ENCODE assay signal across 1 cellular context in the genomic region with DNA sequence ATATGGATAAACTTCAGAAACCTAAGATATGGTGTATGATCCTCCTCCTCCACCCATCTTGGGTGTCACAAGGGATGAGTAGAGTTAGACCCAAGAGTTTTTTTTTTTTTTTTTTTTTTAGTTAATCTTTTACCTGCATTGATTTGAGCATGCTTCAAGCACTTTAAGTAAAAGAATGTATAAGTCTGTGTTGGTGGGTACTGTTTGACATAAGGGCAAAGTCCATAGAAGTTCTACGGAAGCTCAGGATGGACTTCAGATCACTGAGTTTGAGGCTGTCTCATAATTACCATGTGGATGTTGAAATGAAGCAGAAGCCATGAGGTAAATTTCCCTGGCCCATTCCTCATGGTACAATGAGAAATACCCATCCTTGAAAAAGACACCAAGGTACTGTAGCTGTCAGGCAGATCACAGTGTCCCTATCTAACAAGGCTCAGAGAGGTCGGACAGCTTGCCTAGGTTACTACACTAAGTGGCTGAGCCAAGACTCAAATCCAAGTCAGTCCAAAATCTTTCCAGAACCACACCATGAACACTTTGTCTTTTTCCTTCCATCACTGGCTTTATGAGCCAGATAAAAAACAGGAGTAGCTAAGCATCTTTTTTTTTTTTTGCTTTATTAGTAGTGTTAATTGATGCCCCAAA.
TF ChIP-seq lines count a peak whose summit lies in the region.

No MANE protein-coding gene starts in this region.

TF ChIP-seq in HepG2, 621 proteins besides CTCF, POLR2A, EP300 and RAD21 (continued from another document and continues in another):
- TF ChIP-seq, protein P1, sequence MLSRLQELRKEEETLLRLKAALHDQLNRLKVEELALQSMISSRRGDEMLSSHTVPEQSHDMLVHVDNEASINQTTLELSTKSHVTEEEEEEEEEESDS (CRISPR knock-in tag; IDR thresholded peaks at IDR 0.05; ENCODE audit: borderline replicate concordance) = no peak; the same call in 1 of the 2 replicates
- TF ChIP-seq ZBTB3 (CRISPR knock-in tag; IDR thresholded peaks at IDR 0.05; ENCODE audit: borderline replicate concordance, low read depth) = no peak
- TF ChIP-seq, protein P2, sequence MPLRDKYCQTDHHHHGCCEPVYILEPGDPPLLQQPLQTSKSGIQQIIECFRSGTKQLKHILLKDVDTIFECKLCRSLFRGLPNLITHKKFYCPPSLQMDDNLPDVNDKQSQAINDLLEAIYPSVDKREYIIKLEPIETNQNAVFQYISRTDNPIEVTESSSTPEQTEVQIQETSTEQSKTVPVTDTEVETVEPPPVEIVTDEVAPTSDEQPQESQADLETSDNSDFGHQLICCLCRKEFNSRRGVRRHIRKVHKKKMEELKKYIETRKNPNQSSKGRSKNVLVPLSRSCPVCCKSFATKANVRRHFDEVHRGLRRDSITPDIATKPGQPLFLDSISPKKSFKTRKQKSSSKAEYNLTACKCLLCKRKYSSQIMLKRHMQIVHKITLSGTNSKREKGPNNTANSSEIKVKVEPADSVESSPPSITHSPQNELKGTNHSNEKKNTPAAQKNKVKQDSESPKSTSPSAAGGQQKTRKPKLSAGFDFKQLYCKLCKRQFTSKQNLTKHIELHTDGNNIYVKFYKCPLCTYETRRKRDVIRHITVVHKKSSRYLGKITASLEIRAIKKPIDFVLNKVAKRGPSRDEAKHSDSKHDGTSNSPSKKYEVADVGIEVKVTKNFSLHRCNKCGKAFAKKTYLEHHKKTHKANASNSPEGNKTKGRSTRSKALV (CRISPR knock-in tag; IDR thresholded peaks at IDR 0.05) = no peak
- TF ChIP-seq ZBTB8A (CRISPR knock-in tag; IDR thresholded peaks at IDR 0.05; ENCODE audit: borderline replicate concordance, low read depth) = no peak
- TF ChIP-seq, protein P3, sequence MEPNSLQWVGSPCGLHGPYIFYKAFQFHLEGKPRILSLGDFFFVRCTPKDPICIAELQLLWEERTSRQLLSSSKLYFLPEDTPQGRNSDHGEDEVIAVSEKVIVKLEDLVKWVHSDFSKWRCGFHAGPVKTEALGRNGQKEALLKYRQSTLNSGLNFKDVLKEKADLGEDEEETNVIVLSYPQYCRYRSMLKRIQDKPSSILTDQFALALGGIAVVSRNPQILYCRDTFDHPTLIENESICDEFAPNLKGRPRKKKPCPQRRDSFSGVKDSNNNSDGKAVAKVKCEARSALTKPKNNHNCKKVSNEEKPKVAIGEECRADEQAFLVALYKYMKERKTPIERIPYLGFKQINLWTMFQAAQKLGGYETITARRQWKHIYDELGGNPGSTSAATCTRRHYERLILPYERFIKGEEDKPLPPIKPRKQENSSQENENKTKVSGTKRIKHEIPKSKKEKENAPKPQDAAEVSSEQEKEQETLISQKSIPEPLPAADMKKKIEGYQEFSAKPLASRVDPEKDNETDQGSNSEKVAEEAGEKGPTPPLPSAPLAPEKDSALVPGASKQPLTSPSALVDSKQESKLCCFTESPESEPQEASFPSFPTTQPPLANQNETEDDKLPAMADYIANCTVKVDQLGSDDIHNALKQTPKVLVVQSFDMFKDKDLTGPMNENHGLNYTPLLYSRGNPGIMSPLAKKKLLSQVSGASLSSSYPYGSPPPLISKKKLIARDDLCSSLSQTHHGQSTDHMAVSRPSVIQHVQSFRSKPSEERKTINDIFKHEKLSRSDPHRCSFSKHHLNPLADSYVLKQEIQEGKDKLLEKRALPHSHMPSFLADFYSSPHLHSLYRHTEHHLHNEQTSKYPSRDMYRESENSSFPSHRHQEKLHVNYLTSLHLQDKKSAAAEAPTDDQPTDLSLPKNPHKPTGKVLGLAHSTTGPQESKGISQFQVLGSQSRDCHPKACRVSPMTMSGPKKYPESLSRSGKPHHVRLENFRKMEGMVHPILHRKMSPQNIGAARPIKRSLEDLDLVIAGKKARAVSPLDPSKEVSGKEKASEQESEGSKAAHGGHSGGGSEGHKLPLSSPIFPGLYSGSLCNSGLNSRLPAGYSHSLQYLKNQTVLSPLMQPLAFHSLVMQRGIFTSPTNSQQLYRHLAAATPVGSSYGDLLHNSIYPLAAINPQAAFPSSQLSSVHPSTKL (CRISPR knock-in tag; IDR thresholded peaks at IDR 0.05) = peak; percentile 92
- TF ChIP-seq ONECUT2 (CRISPR knock-in tag; IDR thresholded peaks at IDR 0.05) = peak; percentile 88
- no peak for TF ChIP-seq ELF1 (CRISPR knock-in tag; IDR thresholded peaks at IDR 0.05)
- no peak for TF ChIP-seq PRPF4 (IDR thresholded peaks at IDR 0.05; ENCODE audit: low read depth, low read length, poor library complexity, severe bottlenecking)
- TF ChIP-seq, protein P4, sequence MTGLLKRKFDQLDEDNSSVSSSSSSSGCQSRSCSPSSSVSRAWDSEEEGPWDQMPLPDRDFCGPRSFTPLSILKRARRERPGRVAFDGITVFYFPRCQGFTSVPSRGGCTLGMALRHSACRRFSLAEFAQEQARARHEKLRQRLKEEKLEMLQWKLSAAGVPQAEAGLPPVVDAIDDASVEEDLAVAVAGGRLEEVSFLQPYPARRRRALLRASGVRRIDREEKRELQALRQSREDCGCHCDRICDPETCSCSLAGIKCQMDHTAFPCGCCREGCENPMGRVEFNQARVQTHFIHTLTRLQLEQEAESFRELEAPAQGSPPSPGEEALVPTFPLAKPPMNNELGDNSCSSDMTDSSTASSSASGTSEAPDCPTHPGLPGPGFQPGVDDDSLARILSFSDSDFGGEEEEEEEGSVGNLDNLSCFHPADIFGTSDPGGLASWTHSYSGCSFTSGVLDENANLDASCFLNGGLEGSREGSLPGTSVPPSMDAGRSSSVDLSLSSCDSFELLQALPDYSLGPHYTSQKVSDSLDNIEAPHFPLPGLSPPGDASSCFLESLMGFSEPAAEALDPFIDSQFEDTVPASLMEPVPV (CRISPR knock-in tag; IDR thresholded peaks at IDR 0.05) = no peak
- TF ChIP-seq, protein P5, sequence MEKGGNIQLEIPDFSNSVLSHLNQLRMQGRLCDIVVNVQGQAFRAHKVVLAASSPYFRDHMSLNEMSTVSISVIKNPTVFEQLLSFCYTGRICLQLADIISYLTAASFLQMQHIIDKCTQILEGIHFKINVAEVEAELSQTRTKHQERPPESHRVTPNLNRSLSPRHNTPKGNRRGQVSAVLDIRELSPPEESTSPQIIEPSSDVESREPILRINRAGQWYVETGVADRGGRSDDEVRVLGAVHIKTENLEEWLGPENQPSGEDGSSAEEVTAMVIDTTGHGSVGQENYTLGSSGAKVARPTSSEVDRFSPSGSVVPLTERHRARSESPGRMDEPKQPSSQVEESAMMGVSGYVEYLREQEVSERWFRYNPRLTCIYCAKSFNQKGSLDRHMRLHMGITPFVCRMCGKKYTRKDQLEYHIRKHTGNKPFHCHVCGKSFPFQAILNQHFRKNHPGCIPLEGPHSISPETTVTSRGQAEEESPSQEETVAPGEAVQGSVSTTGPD (CRISPR knock-in tag; IDR thresholded peaks at IDR 0.05) = no peak
- peak; percentile 75; the same call in 1 of the 2 replicates for TF ChIP-seq ZNF792 (CRISPR knock-in tag; IDR thresholded peaks at IDR 0.05)
- TF ChIP-seq ZSCAN20 (CRISPR knock-in tag; IDR thresholded peaks at IDR 0.05; ENCODE audit: borderline replicate concordance) = no peak
- peak; percentile 53; the same call in 1 of the 2 replicates for TF ChIP-seq MEIS1 (CRISPR knock-in tag; IDR thresholded peaks at IDR 0.05; ENCODE audit: borderline replicate concordance)
- TF ChIP-seq HNRNPL (IDR thresholded peaks at IDR 0.05; ENCODE audit: low read depth, low read length) = no peak
- TF ChIP-seq KDM4B (CRISPR knock-in tag; IDR thresholded peaks at IDR 0.05) = peak; percentile 77; the same call in 1 of the 2 replicates
- no peak for TF ChIP-seq MAFG (CRISPR knock-in tag; IDR thresholded peaks at IDR 0.05)
- TF ChIP-seq, protein P6, sequence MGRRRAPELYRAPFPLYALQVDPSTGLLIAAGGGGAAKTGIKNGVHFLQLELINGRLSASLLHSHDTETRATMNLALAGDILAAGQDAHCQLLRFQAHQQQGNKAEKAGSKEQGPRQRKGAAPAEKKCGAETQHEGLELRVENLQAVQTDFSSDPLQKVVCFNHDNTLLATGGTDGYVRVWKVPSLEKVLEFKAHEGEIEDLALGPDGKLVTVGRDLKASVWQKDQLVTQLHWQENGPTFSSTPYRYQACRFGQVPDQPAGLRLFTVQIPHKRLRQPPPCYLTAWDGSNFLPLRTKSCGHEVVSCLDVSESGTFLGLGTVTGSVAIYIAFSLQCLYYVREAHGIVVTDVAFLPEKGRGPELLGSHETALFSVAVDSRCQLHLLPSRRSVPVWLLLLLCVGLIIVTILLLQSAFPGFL (CRISPR knock-in tag; IDR thresholded peaks at IDR 0.05) = no peak
- TF ChIP-seq, protein P7, sequence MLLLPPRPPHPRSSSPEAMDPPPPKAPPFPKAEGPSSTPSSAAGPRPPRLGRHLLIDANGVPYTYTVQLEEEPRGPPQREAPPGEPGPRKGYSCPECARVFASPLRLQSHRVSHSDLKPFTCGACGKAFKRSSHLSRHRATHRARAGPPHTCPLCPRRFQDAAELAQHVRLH (CRISPR knock-in tag; IDR thresholded peaks at IDR 0.05; ENCODE audit: borderline replicate concordance, low read depth) = 0 out of 2 replicates have a peak, but pooled peaks have one; percentile 41
- TF ChIP-seq, protein P8, sequence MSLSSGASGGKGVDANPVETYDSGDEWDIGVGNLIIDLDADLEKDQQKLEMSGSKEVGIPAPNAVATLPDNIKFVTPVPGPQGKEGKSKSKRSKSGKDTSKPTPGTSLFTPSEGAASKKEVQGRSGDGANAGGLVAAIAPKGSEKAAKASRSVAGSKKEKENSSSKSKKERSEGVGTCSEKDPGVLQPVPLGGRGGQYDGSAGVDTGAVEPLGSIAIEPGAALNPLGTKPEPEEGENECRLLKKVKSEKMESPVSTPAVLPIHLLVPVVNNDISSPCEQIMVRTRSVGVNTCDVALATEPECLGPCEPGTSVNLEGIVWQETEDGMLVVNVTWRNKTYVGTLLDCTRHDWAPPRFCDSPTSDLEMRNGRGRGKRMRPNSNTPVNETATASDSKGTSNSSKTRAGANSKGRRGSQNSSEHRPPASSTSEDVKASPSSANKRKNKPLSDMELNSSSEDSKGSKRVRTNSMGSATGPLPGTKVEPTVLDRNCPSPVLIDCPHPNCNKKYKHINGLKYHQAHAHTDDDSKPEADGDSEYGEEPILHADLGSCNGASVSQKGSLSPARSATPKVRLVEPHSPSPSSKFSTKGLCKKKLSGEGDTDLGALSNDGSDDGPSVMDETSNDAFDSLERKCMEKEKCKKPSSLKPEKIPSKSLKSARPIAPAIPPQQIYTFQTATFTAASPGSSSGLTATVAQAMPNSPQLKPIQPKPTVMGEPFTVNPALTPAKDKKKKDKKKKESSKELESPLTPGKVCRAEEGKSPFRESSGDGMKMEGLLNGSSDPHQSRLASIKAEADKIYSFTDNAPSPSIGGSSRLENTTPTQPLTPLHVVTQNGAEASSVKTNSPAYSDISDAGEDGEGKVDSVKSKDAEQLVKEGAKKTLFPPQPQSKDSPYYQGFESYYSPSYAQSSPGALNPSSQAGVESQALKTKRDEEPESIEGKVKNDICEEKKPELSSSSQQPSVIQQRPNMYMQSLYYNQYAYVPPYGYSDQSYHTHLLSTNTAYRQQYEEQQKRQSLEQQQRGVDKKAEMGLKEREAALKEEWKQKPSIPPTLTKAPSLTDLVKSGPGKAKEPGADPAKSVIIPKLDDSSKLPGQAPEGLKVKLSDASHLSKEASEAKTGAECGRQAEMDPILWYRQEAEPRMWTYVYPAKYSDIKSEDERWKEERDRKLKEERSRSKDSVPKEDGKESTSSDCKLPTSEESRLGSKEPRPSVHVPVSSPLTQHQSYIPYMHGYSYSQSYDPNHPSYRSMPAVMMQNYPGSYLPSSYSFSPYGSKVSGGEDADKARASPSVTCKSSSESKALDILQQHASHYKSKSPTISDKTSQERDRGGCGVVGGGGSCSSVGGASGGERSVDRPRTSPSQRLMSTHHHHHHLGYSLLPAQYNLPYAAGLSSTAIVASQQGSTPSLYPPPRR (CRISPR knock-in tag; IDR thresholded peaks at IDR 0.05; ENCODE audit: borderline replicate concordance) = peak; percentile 75; the same call in 1 of the 2 replicates
- no peak for TF ChIP-seq FOXP1 (IDR thresholded peaks at IDR 0.05)
- TF ChIP-seq FOXP1 (CRISPR knock-in tag; IDR thresholded peaks at IDR 0.05) = peak; percentile 71; the same call in 1 of the 2 replicates
- no peak for TF ChIP-seq NBN (conservative IDR thresholded peaks at IDR 0.05)
- TF ChIP-seq ZNF451 (CRISPR knock-in tag; IDR thresholded peaks at IDR 0.05) = no peak
- no peak for TF ChIP-seq SUZ12 (IDR thresholded peaks at IDR 0.05; ENCODE audit: low read depth, low read length)
- TF ChIP-seq, protein P9, sequence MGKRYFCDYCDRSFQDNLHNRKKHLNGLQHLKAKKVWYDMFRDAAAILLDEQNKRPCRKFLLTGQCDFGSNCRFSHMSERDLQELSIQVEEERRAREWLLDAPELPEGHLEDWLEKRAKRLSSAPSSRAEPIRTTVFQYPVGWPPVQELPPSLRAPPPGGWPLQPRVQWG (CRISPR knock-in tag; IDR thresholded peaks at IDR 0.05; ENCODE audit: borderline replicate concordance, low read depth) = no peak
- no peak for TF ChIP-seq ZNF781 (CRISPR knock-in tag; IDR thresholded peaks at IDR 0.05; ENCODE audit: borderline replicate concordance, not compliant biosample characterization)
- TF ChIP-seq ZNF501 (CRISPR knock-in tag; IDR thresholded peaks at IDR 0.05) = no peak
- TF ChIP-seq PHF21A (CRISPR knock-in tag; IDR thresholded peaks at IDR 0.05) = peak; percentile 73; the same call in 1 of the 2 replicates
- TF ChIP-seq PLRG1 (conservative IDR thresholded peaks at IDR 0.05) = no peak
- TF ChIP-seq ZFP36 (IDR thresholded peaks at IDR 0.05; ENCODE audit: borderline replicate concordance, low read depth, low read length, partially characterized antibody) = no peak
- TF ChIP-seq MXI1 (IDR thresholded peaks at IDR 0.05; ENCODE audit: borderline replicate concordance, low read depth, low read length) = peak; percentile 56; the same call in 1 of the 3 replicates
- TF ChIP-seq ATRX (CRISPR knock-in tag; IDR thresholded peaks at IDR 0.05; ENCODE audit: borderline replicate concordance) = no peak
- TF ChIP-seq CBFB (CRISPR knock-in tag; IDR thresholded peaks at IDR 0.05) = no peak
- TF ChIP-seq, protein P10, sequence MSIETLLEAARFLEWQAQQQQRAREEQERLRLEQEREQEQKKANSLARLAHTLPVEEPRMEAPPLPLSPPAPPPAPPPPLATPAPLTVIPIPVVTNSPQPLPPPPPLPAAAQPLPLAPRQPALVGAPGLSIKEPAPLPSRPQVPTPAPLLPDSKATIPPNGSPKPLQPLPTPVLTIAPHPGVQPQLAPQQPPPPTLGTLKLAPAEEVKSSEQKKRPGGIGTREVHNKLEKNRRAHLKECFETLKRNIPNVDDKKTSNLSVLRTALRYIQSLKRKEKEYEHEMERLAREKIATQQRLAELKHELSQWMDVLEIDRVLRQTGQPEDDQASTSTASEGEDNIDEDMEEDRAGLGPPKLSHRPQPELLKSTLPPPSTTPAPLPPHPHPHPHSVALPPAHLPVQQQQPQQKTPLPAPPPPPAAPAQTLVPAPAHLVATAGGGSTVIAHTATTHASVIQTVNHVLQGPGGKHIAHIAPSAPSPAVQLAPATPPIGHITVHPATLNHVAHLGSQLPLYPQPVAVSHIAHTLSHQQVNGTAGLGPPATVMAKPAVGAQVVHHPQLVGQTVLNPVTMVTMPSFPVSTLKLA (IDR thresholded peaks at IDR 0.05) = peak; percentile 41; the same call in 1 of the 2 replicates
- TF ChIP-seq ZNF274 (CRISPR knock-in tag; IDR thresholded peaks at IDR 0.05) = no peak
- 0 out of 2 replicates have a peak, but pooled peaks have one; percentile 34 for TF ChIP-seq KAT2B (IDR thresholded peaks at IDR 0.05; ENCODE audit: borderline replicate concordance, low read depth, low read length)
- TF ChIP-seq TBL1XR1 (IDR thresholded peaks at IDR 0.05; ENCODE audit: borderline replicate concordance, low read length, partially characterized antibody) = peak; percentile 55
- 0 out of 2 replicates have a peak, but pooled peaks have one; percentile 34 for TF ChIP-seq RBFOX2 (IDR thresholded peaks at IDR 0.05; ENCODE audit: low read depth, low read length)
- no peak for TF ChIP-seq CREB1 (IDR thresholded peaks at IDR 0.05)
- TF ChIP-seq CREB1 (CRISPR knock-in tag; IDR thresholded peaks at IDR 0.05) = peak; percentile 47
